33 cellular contexts compared by ENCODE assay signal in the genomic region with DNA sequence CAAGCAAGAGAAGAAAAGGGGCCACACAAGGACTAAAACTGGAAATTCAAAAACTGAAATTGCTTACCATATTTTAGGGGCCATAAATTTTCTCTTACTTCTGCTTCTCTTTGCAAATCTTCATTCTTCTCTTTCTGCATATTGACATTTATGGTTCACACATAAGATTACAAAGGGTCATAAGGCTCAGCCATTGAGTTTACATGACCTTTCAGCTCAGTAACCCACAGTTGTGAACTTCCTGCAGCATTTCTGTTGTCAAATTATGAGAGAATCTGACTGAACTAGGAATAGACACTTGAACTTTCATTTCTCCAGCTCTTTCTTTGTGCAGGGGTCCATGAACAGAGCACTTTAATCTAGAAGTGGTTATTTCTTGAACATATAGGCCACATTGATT.
"Had no signal": no experiment of that assay in that cellular context is flagged by ENCODE, and none has a peak within 500 bp of the region (broad histone marks: within the 10 kb centered on the region; RNA-seq: fewer than 3 reads in every experiment).

No MANE protein-coding gene starts in this region.

- DNase-seq: Karpas-422, Kasumi-1, MG63, MM.1S, MV-4-11, NCI-H1048, NCI-H1092, NCI-H1092 treated with DMSO at 0.1 percent for 48 hours, NCI-H1105, NCI-H1105 treated with DMSO at 0.1 percent for 48 hours, NCI-H1417, NCI-H1417 treated with DMSO at 0.1 percent for 48 hours, NCI-H1436, NCI-H1436 treated with DMSO at 0.1 percent for 48 hours, NCI-H146, NCI-H1694, NCI-H1694 treated with DMSO at 0.1 percent for 48 hours, NCI-H187, NCI-H187 treated with DMSO at 0.1 percent for 48 hours, NCI-H1930, NCI-H2029, NCI-H2029 treated with DMSO at 0.1 percent for 48 hours, NCI-H2081, NCI-H2081 treated with DMSO at 0.1 percent for 48 hours, NCI-H2107, NCI-H2171, NCI-H2171 treated with DMSO at 0.1 percent for 48 hours, NCI-H2227 treated with DMSO at 0.1 percent for 48 hours, NCI-H226, NCI-H345, NCI-H446, NCI-H446 treated with DMSO at 0.1 percent for 48 hours, NCI-H510A had no signal
